8 cellular contexts compared by ENCODE assay signal in the genomic region with DNA sequence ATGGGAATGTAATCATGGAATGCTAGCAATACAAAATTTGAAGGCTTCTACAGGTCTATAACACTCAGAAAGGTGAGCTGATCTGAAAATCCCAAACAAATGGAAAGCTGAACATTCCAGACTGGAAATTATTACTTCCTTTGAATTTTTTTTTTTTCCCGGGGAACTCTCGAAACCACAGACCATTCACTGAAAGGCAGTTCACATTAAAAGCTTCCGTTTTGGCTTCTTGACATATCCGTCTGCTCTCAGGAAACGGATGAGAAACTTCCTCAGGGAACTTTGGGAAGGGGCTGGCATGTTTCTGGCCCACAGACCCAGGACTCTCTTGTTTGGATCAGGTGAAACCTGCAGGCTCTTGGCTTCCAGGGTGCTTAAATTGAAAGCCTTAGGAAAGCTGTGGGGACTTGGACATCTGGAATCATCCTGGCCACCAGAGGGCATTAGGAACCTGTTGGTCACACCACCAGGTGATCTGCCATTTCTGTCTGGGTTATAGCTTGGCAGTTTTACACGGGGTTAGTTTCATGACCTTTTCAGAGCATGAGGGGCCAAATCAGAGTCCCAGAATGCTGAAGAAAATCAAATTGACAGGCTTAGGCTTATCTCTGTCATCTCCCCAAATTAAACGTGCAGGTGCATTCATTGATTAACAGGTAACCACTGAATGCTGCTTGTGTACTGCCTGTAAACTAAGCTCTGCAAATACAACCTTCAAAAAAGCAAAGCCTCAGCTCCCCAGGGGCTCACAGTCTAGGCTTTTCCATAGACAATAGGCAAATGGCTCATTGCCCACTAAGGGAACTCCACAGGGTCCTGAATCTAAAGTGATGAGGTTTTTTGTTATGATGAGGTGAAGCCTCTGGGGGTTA. TPM values are rescaled to one million over a fixed set of nuclear protein-coding genes. Genes with fewer than 3 reads are reported as not detected.
A peak's percentile ranks its signal among the peaks of the same experiment; 100 is the strongest.
DNase-seq lines count a peak whose midpoint lies in the region; ATAC-seq and TF ChIP-seq lines count a peak whose summit lies in the region.

No MANE protein-coding gene starts in this region.

- no peaks in the 10 kb centered on the region for H3K27me3 ChIP-seq in SU-DHL-6 (ENCODE audit: low read length)
- no peaks in the 10 kb centered on the region for H3K27me3 ChIP-seq in adrenal gland

- H2AFZ ChIP-seq in SU-DHL-6 (ENCODE audit: low read depth, low read length, severe bottlenecking), result no peak overlapping the region

- no peak overlapping the region for H3K4me3 ChIP-seq in SU-DHL-6 (ENCODE audit: insufficient read depth, low read length, poor library complexity, severe bottlenecking)
- H3K4me3 ChIP-seq in adrenal gland, result no peak overlapping the region

- 3 to 7% (median 4%) methylated on average over 7 of the region's 7 CpGs for WGBS in adrenal gland, 4 donors

- no peak overlapping the region for H3K9ac ChIP-seq in SU-DHL-6 (ENCODE audit: low read length)

- ATAC-seq in GM19351 (IDR thresholded peaks at IDR 0.05; ENCODE audit: unreplicated experiment) (peak; percentile 56), HG03378 (IDR thresholded peaks at IDR 0.05; ENCODE audit: unreplicated experiment) (no peak)

- no peak for TF ChIP-seq POLR2A in adrenal gland (IDR thresholded peaks at IDR 0.05)

- TF ChIP-seq CTCF in SU-DHL-6 (IDR thresholded peaks at IDR 0.05; ENCODE audit: insufficient read depth, low read length, poor library complexity, severe bottlenecking) (peak; percentile 41), adrenal gland (IDR thresholded peaks at IDR 0.05) (peak; percentile 57 to 86 (median 84))

- H3K4me2 ChIP-seq in SU-DHL-6 (ENCODE audit: low read depth, low read length, poor library complexity, severe bottlenecking), result no peak overlapping the region

- H4K20me1 ChIP-seq in SU-DHL-6 (ENCODE audit: low read depth, low read length), result no peaks in the 10 kb centered on the region

- H3K36me3 ChIP-seq in SU-DHL-6 (ENCODE audit: low read length), result no peaks in the 10 kb centered on the region
- H3K36me3 ChIP-seq in adrenal gland (replicated peaks in 1 of 2), result no peaks in the 10 kb centered on the region

- H3K9me3 ChIP-seq in SU-DHL-6 (ENCODE audit: insufficient read depth, low read length), result no peaks in the 10 kb centered on the region
- H3K9me3 ChIP-seq in adrenal gland (replicated peaks in 1 of 3), result no peaks in the 10 kb centered on the region

- no peaks in the 10 kb centered on the region for H3K79me2 ChIP-seq in SU-DHL-6 (ENCODE audit: insufficient read depth, low read length)

- H3K4me1 ChIP-seq in adrenal gland (replicated peaks in 1 of 2), result peaks cover 10 to 26% of the 10 kb centered on the region in 2 donors

- H3F3A ChIP-seq in SU-DHL-6 (ENCODE audit: insufficient read depth), result no peaks in the 10 kb centered on the region

- intact Hi-C loops in adrenal gland (cut with DNase I), result loop anchor here (5.0 to 10.0 kb wide), 2 partner anchors 70 to 103 kb away; no protein-coding TSS in a partner anchor

- DNase-seq in AML-193 (lab: John Stamatoyannopoulos, UW), result peak; percentile 54 to 66
- peak; percentile 82 for DNase-seq in M059J (ENCODE audit: low read depth)
- peak; percentile 81 to 92 (median 86) for DNase-seq in adrenal gland
- peak; percentile 73 for DNase-seq in iPS DF 19.7 (ENCODE audit: low read depth, low spot score)
- peak; percentile 41 for DNase-seq in stimulated activated CD4-positive, alpha-beta T cell treated with anti-CD3 and anti-CD28 coated beads, Interleukin-12 subunit alpha, Interleukin-12 subunit beta, amount 100 ng/mL, for 4 hours

- H3K27ac ChIP-seq in SU-DHL-6 (ENCODE audit: low read depth, low read length) (no peak overlapping the region), adrenal gland (peak overlapping the region in 2 of 5 donors; percentile 25 to 36)

- H3K9me2 ChIP-seq in SU-DHL-6 (replicated peaks; ENCODE audit: insufficient read depth, low read length), result no peaks in the 10 kb centered on the region

RNA-seq across cellular contexts. Expression of a gene that starts 22.7 kb away (rescaled TPM):
- 36.4 and 41.5 TPM in 2 replicates for total RNA-seq in M059J (2014; rRNA removed; shearing (Covaris generic))
- 1,000 to 10,000 TPM in 1 of 8 donors, 100 to 1,000 TPM in 7; 178 to 1,898 (median 285) TPM for total RNA-seq in adrenal gland
- 100 to 1,000 TPM; 101 to 721 (median 114) TPM for polyA plus RNA-seq in adrenal gland
